ENCODE assay signal across 8 cellular contexts in genomic region chr16:12340151-12340733, GRCh38.
DNase-seq lines count a peak whose midpoint lies in the region; ATAC-seq and TF ChIP-seq lines count a peak whose summit lies in the region.

No MANE protein-coding gene starts in this region.

- no peak for DNase-seq in GM06990 (ENCODE audit: extremely low read depth, insufficient read length)
- peak; percentile 3 for DNase-seq in activated CD4-positive, alpha-beta T cell treated with anti-CD3 and anti-CD28 coated beads, Interleukin-2, amount 50 U/mL, for 1 hour
- DNase-seq in iPS-NIHi7 (ENCODE audit: extremely low spot score) = peak; percentile 85
- DNase-seq in globus pallidus (ENCODE audit: low spot score) = no peak
- DNase-seq in RKO (ENCODE audit: low spot score) = no peak
- no peak for DNase-seq in right cardiac atrium
- DNase-seq in GDM1 (lab: John Stamatoyannopoulos, UW) = no peak

- no peaks in the 10 kb centered on the region for H3F3A ChIP-seq in Loucy (ENCODE audit: low read depth)

- intact Hi-C loops in right cardiac atrium (cut with DNase I) = loop anchor here in 1 of 4 donors (10.0 kb wide), 1 partner anchor 465 kb away; the partner anchor contains the start of gene CPPED1

- 48% methylated on average over 7 of the region's 7 CpGs for WGBS in right cardiac atrium

- H3K4me3 ChIP-seq in GM06990 (replicated peaks; ENCODE audit: low read depth, low read length) (no peak overlapping the region), Loucy (ENCODE audit: low read length, poor library complexity, severe bottlenecking) (no peak overlapping the region), right cardiac atrium (ENCODE audit: low read length) (no peak overlapping the region)

- no peak overlapping the region for H3K27ac ChIP-seq in right cardiac atrium (ENCODE audit: low read length)

- no peaks in the 10 kb centered on the region for H4K20me1 ChIP-seq in Loucy (ENCODE audit: insufficient read depth, low read length, poor library complexity, severe bottlenecking)

- H3K9ac ChIP-seq in Loucy (ENCODE audit: low read depth, low read length, poor library complexity, severe bottlenecking) = no peak overlapping the region

- H3K36me3 ChIP-seq in GM06990 (ENCODE audit: control insufficient read depth, insufficient read depth, low read length) (no peaks in the 10 kb centered on the region; the same call in 1 of the 2 replicates), Loucy (ENCODE audit: insufficient read depth, low read length) (no peaks in the 10 kb centered on the region)

- H3K4me1 ChIP-seq in Loucy (ENCODE audit: insufficient read depth, low read length, poor library complexity, severe bottlenecking) = peaks cover 12% of the 10 kb centered on the region
- no peaks in the 10 kb centered on the region for H3K4me1 ChIP-seq in right cardiac atrium (ENCODE audit: control insufficient read depth, insufficient read depth, low read length)

- H3K79me2 ChIP-seq in Loucy (ENCODE audit: insufficient read depth, low read length) = no peaks in the 10 kb centered on the region

- H3K27me3 ChIP-seq in GM06990 (replicated peaks; ENCODE audit: control insufficient read depth, insufficient read depth, low read length) = no peaks in the 10 kb centered on the region
- H3K27me3 ChIP-seq in Loucy (ENCODE audit: insufficient read depth, low read length, poor library complexity, severe bottlenecking) = no peaks in the 10 kb centered on the region
- no peaks in the 10 kb centered on the region for H3K27me3 ChIP-seq in right cardiac atrium (ENCODE audit: control insufficient read depth, insufficient read depth)

- TF ChIP-seq CTCF in GM06990 (IDR thresholded peaks at IDR 0.05; ENCODE audit: insufficient read depth, low read length, poor library complexity, severe bottlenecking) = peak; percentile 62
- TF ChIP-seq CTCF in Loucy (conservative IDR thresholded peaks at IDR 0.05; ENCODE audit: low read length) = peak; percentile 67

- H3K9me2 ChIP-seq in Loucy (replicated peaks; ENCODE audit: low read depth, low read length) = no peaks in the 10 kb centered on the region

- no peak overlapping the region for H3K4me2 ChIP-seq in Loucy (ENCODE audit: low read depth, low read length, poor library complexity, severe bottlenecking)

- no peak for ATAC-seq in right cardiac atrium

- H3K9me3 ChIP-seq in Loucy (ENCODE audit: insufficient read depth, low read depth, low read length) = no peaks in the 10 kb centered on the region
- H3K9me3 ChIP-seq in right cardiac atrium (ENCODE audit: control insufficient read depth, low read length) = no peaks in the 10 kb centered on the region

- no peak overlapping the region for H2AFZ ChIP-seq in Loucy (ENCODE audit: low read length)

Comparison
In these comparisons a context has a peak if more than half of its experiments do, and no peak if none do; other contexts are left out.
1. DNase-seq: peak in activated CD4-positive, alpha-beta T cell treated with anti-CD3 and anti-CD28 coated beads, Interleukin-2, amount 50 U/mL, for 1 hour (single experiment) and iPS-NIHi7 (single experiment); none in GM06990 (single experiment), globus pallidus (single experiment), RKO (single experiment), right cardiac atrium (0 of 3) and GDM1 (single experiment).